9 cellular contexts compared by ENCODE assay signal in the genomic region with DNA sequence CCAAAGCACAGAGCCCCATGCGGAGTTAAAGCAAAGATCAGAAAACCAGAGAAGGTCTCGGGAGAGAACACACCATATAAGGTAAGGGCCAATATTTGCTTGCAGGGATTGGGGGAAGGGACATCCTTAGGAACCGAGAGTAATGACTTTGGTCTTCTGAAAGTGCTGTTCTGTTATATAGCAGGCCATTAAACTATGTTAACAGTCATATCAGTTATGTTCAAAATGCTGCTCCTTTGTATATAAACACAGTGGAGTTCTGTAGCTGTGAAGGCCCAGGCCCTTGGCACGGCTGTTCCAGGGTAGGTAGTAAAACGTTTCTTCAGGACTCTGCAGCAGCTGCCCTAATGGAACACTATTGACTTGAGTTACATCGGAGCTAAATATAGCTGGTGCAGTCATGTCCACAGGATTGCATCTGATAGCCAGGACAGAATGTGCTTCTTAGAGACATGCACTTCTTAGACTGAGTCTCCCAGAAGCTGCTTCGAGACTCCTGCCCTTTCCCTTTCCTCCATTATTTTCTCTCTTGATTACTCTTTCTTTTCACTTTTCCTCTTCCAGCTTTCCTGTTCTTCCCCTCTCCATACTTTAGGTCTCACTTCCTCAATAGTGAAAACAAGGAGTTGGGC.
DNase-seq lines count a peak whose midpoint lies in the region; ATAC-seq and TF ChIP-seq lines count a peak whose summit lies in the region.
"Had no signal": no experiment of that assay in that cellular context is flagged by ENCODE, and none has a peak within 500 bp of the region (broad histone marks: within the 10 kb centered on the region; RNA-seq: fewer than 3 reads in every experiment).

No MANE protein-coding gene starts in this region.

- no peak for TF ChIP-seq CTCF in BE2C (IDR thresholded peaks at IDR 0.05; ENCODE audit: low read depth, low read length)

- DNase-seq in amniotic epithelial cell (ENCODE audit: low read depth) = peak; percentile 37
- DNase-seq in islet precursor cell = peak; percentile 72
- DNase-seq in activated gamma-delta T cell treated with Interleukin-2 at 50 U/mL for 16 hours = no peak
- DNase-seq in BE2C = no peak
- DNase-seq: activated CD4-positive, CD25-positive, alpha-beta regulatory T cell treated with anti-CD3 and anti-CD28 coated beads, Interleukin-2, amount 50 U/mL, for 72 hours; KG1 had no signal

- H3K4me1 ChIP-seq in BE2C = no peaks in the 10 kb centered on the region

- no peaks in the 10 kb centered on the region for H3K9me3 ChIP-seq in BE2C

- H3K4me3 ChIP-seq in BE2C (ENCODE audit: low read depth, low read length) = no peak overlapping the region

- H3K36me3 ChIP-seq in BE2C = no peaks in the 10 kb centered on the region

- ATAC-seq in HG02938 (IDR thresholded peaks at IDR 0.05; ENCODE audit: unreplicated experiment) (peak; percentile 33), HG03159 (IDR thresholded peaks at IDR 0.05; ENCODE audit: unreplicated experiment) (no peak)

- no peaks in the 10 kb centered on the region for H3K27me3 ChIP-seq in BE2C

- H3K27ac ChIP-seq in temporal lobe (ENCODE audit: low read depth, low read length) = peak overlapping the region; percentile 2

Comparison
In these comparisons a context has a peak if more than half of its experiments do, and no peak if none do; other contexts are left out.
1. DNase-seq: peak in amniotic epithelial cell (single experiment) and islet precursor cell (single experiment); none in activated gamma-delta T cell treated with Interleukin-2 at 50 U/mL for 16 hours (single experiment) and BE2C (single experiment).